14 cellular contexts compared by ENCODE assay signal in the genomic region with DNA sequence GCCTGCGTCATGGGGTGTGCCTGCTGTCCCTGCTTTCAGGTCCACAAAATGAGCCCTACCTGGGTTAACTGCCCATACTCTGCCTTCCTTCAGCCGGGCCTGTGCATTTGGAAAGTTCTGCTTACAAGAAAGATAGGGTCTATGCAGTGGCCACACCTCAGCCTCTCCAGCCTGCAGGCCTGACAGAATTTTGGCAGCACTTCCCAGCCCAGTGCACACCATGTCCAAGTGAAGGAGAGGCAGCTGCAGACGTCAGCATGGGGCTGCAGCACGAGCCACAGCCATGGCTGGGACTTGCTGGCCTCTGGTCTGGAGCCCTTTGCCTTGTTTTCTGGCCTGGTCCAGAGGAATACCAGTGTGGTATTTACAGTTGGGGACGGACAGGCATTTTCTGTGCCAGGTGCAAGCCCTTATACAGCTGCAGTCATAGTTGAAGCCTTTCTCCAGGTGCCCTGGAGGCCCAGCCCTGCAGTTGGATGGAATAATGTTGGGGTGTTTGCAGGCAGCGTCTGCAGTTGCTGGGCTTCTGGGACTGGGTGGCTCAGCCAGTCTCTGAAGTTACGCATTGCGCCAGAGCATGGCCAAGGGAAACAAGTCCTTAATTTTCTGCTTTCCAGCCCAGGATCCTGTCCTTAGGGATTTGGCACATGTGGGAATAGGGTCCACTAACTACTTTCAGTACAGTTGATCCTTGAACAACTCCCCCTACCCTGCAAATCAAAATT. TPM values are rescaled to one million over a fixed set of nuclear protein-coding genes. Genes with fewer than 3 reads are reported as not detected.
A peak's percentile ranks its signal among the peaks of the same experiment; 100 is the strongest.
DNase-seq lines count a peak whose midpoint lies in the region; ATAC-seq, FAIRE-seq and TF ChIP-seq lines count a peak whose summit lies in the region.
"Had no signal": no experiment of that assay in that cellular context is flagged by ENCODE, and none has a peak within 500 bp of the region (broad histone marks: within the 10 kb centered on the region; RNA-seq: fewer than 3 reads in every experiment).

No MANE protein-coding gene starts in this region.

- peak overlapping the region; percentile 41 for H3K4ac ChIP-seq in trophoblast cell (ENCODE audit: low read depth, low read length)

- H2BK120ac ChIP-seq in trophoblast cell (ENCODE audit: insufficient read depth, low read length, poor library complexity): no peak overlapping the region

- peak overlapping the region; percentile 58 for H3K23ac ChIP-seq in trophoblast cell (ENCODE audit: low read length)

- peaks cover 6% of the 10 kb centered on the region for H3F3A ChIP-seq in smooth muscle cell (ENCODE audit: low read depth)

- H3K27ac ChIP-seq in right lobe of liver: no peak overlapping the region
- H3K27ac ChIP-seq in HepG2 (ENCODE audit: extremely low read length, insufficient read depth, low read length): no peak overlapping the region
- peak overlapping the region; percentile 10 to 83 (median 68) for H3K27ac ChIP-seq in heart right ventricle
- no peak overlapping the region for H3K27ac ChIP-seq in trophoblast cell (ENCODE audit: low read depth, low read length)
- H3K27ac ChIP-seq in vagina: peak overlapping the region; percentile 3
- H3K27ac ChIP-seq in mammary epithelial cell (ENCODE audit: insufficient read depth, low read depth, low read length): no peak overlapping the region
- H3K27ac ChIP-seq in smooth muscle cell (ENCODE audit: low read depth): no peak overlapping the region

- CTCF ChIA-PET in HepG2 (lab: Yijun Ruan, JAX; ENCODE audit: low intra/inter-chr PET ratio, low total read pairs) (no interaction called here), mammary epithelial cell (lab: Charles Lee; ENCODE audit: low non-redundant PET) (no interaction called here)

- H3K79me2 ChIP-seq in HepG2 (ENCODE audit: insufficient read depth, low read length): peaks cover 88% of the 10 kb centered on the region
- peaks cover 2% of the 10 kb centered on the region for H3K79me2 ChIP-seq in trophoblast cell (ENCODE audit: control insufficient read depth, insufficient read depth, low read length, poor library complexity)
- peaks cover 13% of the 10 kb centered on the region for H3K79me2 ChIP-seq in mammary epithelial cell (ENCODE audit: insufficient read depth, low read length)
- H3K79me2 ChIP-seq in smooth muscle cell (ENCODE audit: low read depth): peaks cover 48% of the 10 kb centered on the region

- no peaks in the 10 kb centered on the region for H3K79me1 ChIP-seq in trophoblast cell (ENCODE audit: low read length)

- 50% methylated on average over 1 of the region's 8 CpGs for WGBS in right lobe of liver (ENCODE audit: insufficient coverage, low coverage, low lambda C conversion rate, missing lambda C conversion rate)
- WGBS in HepG2 (ENCODE audit: low lambda C conversion rate): 74% methylated on average over 8 of the region's 8 CpGs
- 39 to 44% methylated on average over 8 of the region's 8 CpGs for WGBS in heart right ventricle, 2 donors
- no CpG with 5 or more reads among the region's 8 CpGs for WGBS in trophoblast cell (ENCODE audit: extremely low coverage, insufficient coverage, insufficient read length)
- 74% methylated on average over 8 of the region's 8 CpGs for WGBS in mammary epithelial cell (ENCODE audit: low coverage, missing lambda C conversion rate)
- 80% methylated on average over 8 of the region's 8 CpGs for WGBS in smooth muscle cell (ENCODE audit: low lambda C conversion rate)

- H4K8ac ChIP-seq in trophoblast cell (ENCODE audit: low read depth, low read length): no peak overlapping the region

- H3K36me3 ChIP-seq in right lobe of liver: peaks cover 0 to 10% (median 2%) of the 10 kb centered on the region in 4 donors
- H3K36me3 ChIP-seq in HepG2 (replicated peaks in 1 of 2; ENCODE audit: control insufficient read depth in 1 of 2, insufficient read depth in 2 of 2, low read length in 2 of 2): peaks cover 13% of the 10 kb centered on the region in 2 experiments; a peak in 4 of 5 replicates
- H3K36me3 ChIP-seq in heart right ventricle: peaks cover 0 to 52% (median 0%) of the 10 kb centered on the region in 9 donors
- H3K36me3 ChIP-seq in trophoblast cell (ENCODE audit: control insufficient read depth in 1 of 2, insufficient read depth in 2 of 2, low read length in 2 of 2): peaks cover 8 to 16% of the 10 kb centered on the region in 2 experiments
- H3K36me3 ChIP-seq in vagina: no peaks in the 10 kb centered on the region
- peaks cover 2% of the 10 kb centered on the region for H3K36me3 ChIP-seq in mammary epithelial cell (ENCODE audit: insufficient read depth, low read length)
- no peaks in the 10 kb centered on the region for H3K36me3 ChIP-seq in smooth muscle cell (ENCODE audit: low read depth)

- H3K4me2 ChIP-seq in HepG2 (ENCODE audit: low read depth, low read length) (no peak overlapping the region), trophoblast cell (ENCODE audit: low read length) (no peak overlapping the region), mammary epithelial cell (ENCODE audit: insufficient read depth, low read depth, low read length) (no peak overlapping the region), smooth muscle cell (no peak overlapping the region)

- no peak overlapping the region for H2AK5ac ChIP-seq in trophoblast cell (ENCODE audit: low read length)

- in situ Hi-C loops in HepG2 (cut with HindIII; ENCODE audit: extremely low pct_ligation_motif_present, low pct_unique_long_range_greater_than_20kb) (no loop called here), mammary epithelial cell (cut with MboI; ENCODE audit: low sequenced_read_pairs in 2 of 2) (no loop called here)

- H3K14ac ChIP-seq in trophoblast cell (ENCODE audit: low read length): no peak overlapping the region

- H2BK12ac ChIP-seq in trophoblast cell (ENCODE audit: low read length): no peak overlapping the region

- H3K9ac ChIP-seq in HepG2 (ENCODE audit: insufficient read depth, low read depth, low read length) (no peak overlapping the region), trophoblast cell (ENCODE audit: low read length) (no peak overlapping the region), mammary epithelial cell (ENCODE audit: insufficient read depth, low read length) (no peak overlapping the region), smooth muscle cell (ENCODE audit: low read depth) (no peak overlapping the region)

- H4K91ac ChIP-seq in trophoblast cell (ENCODE audit: low read depth, low read length): no peak overlapping the region

- H3K4me3 ChIP-seq in right lobe of liver (no peak overlapping the region), HepG2 (replicated peaks in 1 of 3; ENCODE audit: insufficient read depth in 1 of 3, low read depth in 2 of 3, low read length in 3 of 3) (no peak overlapping the region), heart right ventricle (no peak overlapping the region), trophoblast cell (ENCODE audit: low read depth, low read length) (peak overlapping the region; percentile 39), vagina (no peak overlapping the region), mammary epithelial cell (replicated peaks in 1 of 3; ENCODE audit: insufficient read depth in 1 of 3, low read depth in 2 of 3, low read length in 3 of 3) (no peak overlapping the region), smooth muscle cell (no peak overlapping the region)

- H3K4me1 ChIP-seq in right lobe of liver (peaks cover 0 to 25% (median 10%) of the 10 kb centered on the region in 4 donors), HepG2 (ENCODE audit: insufficient read depth, low read length) (peaks cover 49% of the 10 kb centered on the region), heart right ventricle (peaks cover 13 to 86% (median 58%) of the 10 kb centered on the region in 9 donors), trophoblast cell (ENCODE audit: control insufficient read depth in 1 of 2, insufficient read depth in 2 of 2, low read length in 2 of 2) (peaks cover 9% of the 10 kb centered on the region in 2 experiments), vagina (peaks cover 52% of the 10 kb centered on the region), mammary epithelial cell (ENCODE audit: insufficient read depth, low read length) (no peaks in the 10 kb centered on the region), smooth muscle cell (ENCODE audit: low read depth) (peaks cover 15% of the 10 kb centered on the region)

- no peak overlapping the region for H4K12ac ChIP-seq in trophoblast cell (ENCODE audit: low read depth, low read length)

- no peak overlapping the region for H2AFZ ChIP-seq in HepG2 (ENCODE audit: low read length)
- H2AFZ ChIP-seq in trophoblast cell (ENCODE audit: insufficient read depth, low read length, poor library complexity): no peak overlapping the region
- H2AFZ ChIP-seq in mammary epithelial cell (ENCODE audit: low read depth, low read length): no peak overlapping the region
- H2AFZ ChIP-seq in smooth muscle cell (ENCODE audit: low read depth): no peak overlapping the region

- no peak overlapping the region for H2BK5ac ChIP-seq in trophoblast cell (ENCODE audit: low read depth, low read length, poor library complexity)

- BruUV-seq in HepG2 (replicated peaks; lab: Mats Ljungman, UMichigan) (no TSS peak), mammary epithelial cell (replicated peaks; lab: Mats Ljungman, UMichigan) (no TSS peak)

- H3K18ac ChIP-seq in trophoblast cell (ENCODE audit: low read length): no peak overlapping the region

- TF ChIP-seq EP300 in HepG2 (IDR thresholded peaks at IDR 0.05; ENCODE audit: low read depth in 2 of 2, low read length in 2 of 2): no peak
- TF ChIP-seq EP300 in HepG2 (CRISPR knock-in tag; IDR thresholded peaks at IDR 0.05; ENCODE audit: borderline replicate concordance): no peak

- intact Hi-C loops in right lobe of liver (cut with DNase I): no loop called here
- intact Hi-C loops in HepG2 (cut with micrococcal nuclease; ENCODE audit: unreplicated experiment): no loop called here
- intact Hi-C loops in heart right ventricle (cut with DNase I): loop anchor here in 1 of 10 donors (2.0 to 10.0 kb wide), 2 partner anchors 23 to 551 kb away; a partner anchor contains a TSS
- intact Hi-C loops in vagina (cut with DNase I): loop anchor here (2.0 to 10.0 kb wide), 2 partner anchors 77 to 381 kb away; no protein-coding TSS in a partner anchor
- intact Hi-C loops in mammary epithelial cell (cut with micrococcal nuclease): no loop called here

- POLR2A ChIA-PET in HepG2 (lab: Yijun Ruan, JAX): no interaction called here

- no peak for TF ChIP-seq POLR2A in right lobe of liver (IDR thresholded peaks at IDR 0.05)
- no peak for TF ChIP-seq POLR2A in HepG2 (IDR thresholded peaks at IDR 0.05; ENCODE audit: insufficient read depth in 1 of 2, low read depth in 2 of 2, low read length in 2 of 2)
- no peak for TF ChIP-seq POLR2A in vagina (IDR thresholded peaks at IDR 0.05)

- TF ChIP-seq RAD21 in HepG2 (CRISPR knock-in tag; IDR thresholded peaks at IDR 0.05): no peak

- DNase-seq in right lobe of liver (peak in 2 of 3 donors; percentile 65 to 88), HepG2 (ENCODE audit: low spot score) (no peak), heart right ventricle (peak; percentile 80 to 82), trophoblast cell (no peak), vagina (ENCODE audit: extremely low spot score in 2 of 2) (no peak), mammary epithelial cell (no peak), smooth muscle cell (lab: John Stamatoyannopoulos, UW; ENCODE audit: unreplicated experiment) (no peak)
- DNase-seq: activated CD4-positive, CD25-positive, alpha-beta regulatory T cell treated with anti-CD3 and anti-CD28 coated beads, Interleukin-2, amount 50 U/mL, for 72 hours; activated T-cell treated with anti-CD3 and anti-CD28 coated beads, Interleukin-2, amount 50 U/mL, for 72 hours; naive B cell; NCI-H226 had no signal

- FAIRE-seq in HepG2 (lab: Jason Lieb, UNC): no peak
- FAIRE-seq: bronchial epithelial cell, H54 had no signal

- TF ChIP-seq CTCF in right lobe of liver (IDR thresholded peaks at IDR 0.05) (no peak), HepG2 (CRISPR knock-in tag; IDR thresholded peaks at IDR 0.05) (no peak), heart right ventricle (IDR thresholded peaks at IDR 0.05) (no peak), vagina (IDR thresholded peaks at IDR 0.05) (no peak), mammary epithelial cell (conservative IDR thresholded peaks at IDR 0.05 in 1 of 2, IDR thresholded peaks at IDR 0.05 in 1 of 2; ENCODE audit: extremely low read depth in 1 of 2, insufficient read depth in 1 of 2, low read depth in 1 of 2, low read length in 2 of 2) (no peak), smooth muscle cell (IDR thresholded peaks at IDR 0.05; ENCODE audit: borderline replicate concordance, insufficient read depth, poor library complexity, severe bottlenecking) (no peak)

- no peaks in the 10 kb centered on the region for H3K9me3 ChIP-seq in right lobe of liver
- H3K9me3 ChIP-seq in HepG2 (ENCODE audit: low read length): no peaks in the 10 kb centered on the region
- no peaks in the 10 kb centered on the region for H3K9me3 ChIP-seq in heart right ventricle
- H3K9me3 ChIP-seq in trophoblast cell (ENCODE audit: insufficient read depth, low read depth, low read length): peaks cover 2% of the 10 kb centered on the region
- no peaks in the 10 kb centered on the region for H3K9me3 ChIP-seq in vagina
- H3K9me3 ChIP-seq in mammary epithelial cell (replicated peaks; ENCODE audit: insufficient read depth, low read length): no peaks in the 10 kb centered on the region
- no peaks in the 10 kb centered on the region for H3K9me3 ChIP-seq in smooth muscle cell (replicated peaks; ENCODE audit: low read depth)

- peak; percentile 47 to 78 (median 70) for ATAC-seq in right lobe of liver
- ATAC-seq in HepG2: no peak
- peak; percentile 95 to 98 (median 96) for ATAC-seq in heart right ventricle
- no peak for ATAC-seq in esophagus mucosa
- ATAC-seq: activated T-cell treated with anti-CD3 and anti-CD28 coated beads, Interleukin-2, amount 50 U/mL, for 72 hours had no signal

- no peaks in the 10 kb centered on the region for H3K27me3 ChIP-seq in right lobe of liver
- H3K27me3 ChIP-seq in HepG2 (ENCODE audit: control insufficient read depth in 1 of 2, insufficient read depth in 2 of 2, low read length in 2 of 2): no peaks in the 10 kb centered on the region
- H3K27me3 ChIP-seq in heart right ventricle: no peaks in the 10 kb centered on the region
- H3K27me3 ChIP-seq in trophoblast cell (ENCODE audit: insufficient read depth, low read length): no peaks in the 10 kb centered on the region
- H3K27me3 ChIP-seq in vagina: no peaks in the 10 kb centered on the region
- no peaks in the 10 kb centered on the region for H3K27me3 ChIP-seq in mammary epithelial cell (ENCODE audit: insufficient read depth, low read length)
- H3K27me3 ChIP-seq in smooth muscle cell (ENCODE audit: low read depth): no peaks in the 10 kb centered on the region

- dilution Hi-C loops in mammary epithelial cell (cut with HindIII; ENCODE audit: low sequenced_read_pairs): no loop called here

- H4K20me1 ChIP-seq in HepG2 (ENCODE audit: insufficient read depth, low read length) (peaks cover 27% of the 10 kb centered on the region), mammary epithelial cell (ENCODE audit: insufficient read depth, low read length) (no peaks in the 10 kb centered on the region), smooth muscle cell (ENCODE audit: low read depth) (no peaks in the 10 kb centered on the region)

RNA-seq across cellular contexts. Expression of a gene that starts 26.2 kb away (rescaled TPM):
- total RNA-seq in right lobe of liver (10 to 100 TPM in 3 of 6 experiments, 1 to 10 TPM in 3; 8.2 to 16.9 (median 9.9) TPM), HepG2 (2016; rRNA removed; fragmentation: Illumina TruSeq; extraction: Trizol) (19.3 and 23.4 TPM in 2 replicates), heart right ventricle (10 to 100 TPM; 19.4 to 32.3 (median 23.5) TPM), vagina (29.0 TPM), mammary epithelial cell (1 to 10 TPM; 5.0 to 6.0 TPM), esophagus mucosa (9.8 TPM), smooth muscle cell (9.3 and 9.8 TPM in 2 replicates)
- total RNA-seq in HepG2 (2016; cell fraction: cytosol; rRNA removed; fragmentation: Illumina TruSeq; extraction: Trizol; ENCODE audit: low read depth): 6.6 and 7.7 TPM in 2 replicates
- 18.1 and 21.4 TPM in 2 replicates for total RNA-seq in HepG2 (2016; cell fraction: insoluble cytoplasmic fraction; rRNA removed; fragmentation: Illumina TruSeq; extraction: Trizol)
- 10.8 and 10.9 TPM in 2 replicates for total RNA-seq in HepG2 (2016; cell fraction: membrane; rRNA removed; fragmentation: Illumina TruSeq; extraction: Trizol)
- total RNA-seq in HepG2 (2016; cell fraction: nucleus; rRNA removed; fragmentation: Illumina TruSeq; extraction: Trizol): 20.7 and 21.9 TPM in 2 replicates
- polyA plus RNA-seq in HepG2 (2011; rRNA removed) (4.9 and 5.4 TPM in 2 replicates), heart right ventricle (10 to 100 TPM; 12.1 to 25.5 TPM), mammary epithelial cell (3.3 TPM), smooth muscle cell (6.8 and 7.4 TPM in 2 replicates)
- 4.4 and 4.5 TPM in 2 replicates for polyA plus RNA-seq in HepG2 (2011; cell fraction: cytosol; rRNA removed)
- polyA plus RNA-seq in HepG2 (2011; cell fraction: nucleus; rRNA removed): 9.5 and 9.6 TPM in 2 replicates
- polyA plus RNA-seq in HepG2 (2012): 10.1 and 12.2 TPM in 2 replicates
- polyA plus RNA-seq in HepG2 (2016; cell fraction: cytosol; fragmentation: Illumina TruSeq; extraction: Trizol; ENCODE audit: low read depth): 1.0 and 1.1 TPM in 2 replicates
- polyA plus RNA-seq in HepG2 (2016; cell fraction: insoluble cytoplasmic fraction; fragmentation: Illumina TruSeq; extraction: Trizol; ENCODE audit: low read depth): 17.4 and 18.4 TPM in 2 replicates
- polyA plus RNA-seq in HepG2 (2016; cell fraction: membrane; fragmentation: Illumina TruSeq; extraction: Trizol; ENCODE audit: low read depth): 4.8 and 4.9 TPM in 2 replicates
- polyA plus RNA-seq in HepG2 (2016; cell fraction: nucleus; fragmentation: Illumina TruSeq; extraction: Trizol; ENCODE audit: insufficient read depth, low read depth): 25.1 and 26.7 TPM in 2 replicates
- polyA minus RNA-seq in HepG2 (2011; rRNA and poly(A)+ RNA removed; ENCODE audit: low replicate concordance): 18.0 and 27.0 TPM in 2 replicates
- polyA minus RNA-seq in HepG2 (2011; cell fraction: cytosol; rRNA and poly(A)+ RNA removed): 7.4 and 7.7 TPM in 2 replicates
- polyA minus RNA-seq in HepG2 (2011; cell fraction: nucleus; rRNA and poly(A)+ RNA removed): 18.4 and 20.6 TPM in 2 replicates
- polyA plus RNA-seq in trophoblast cell (2013): 17.0 TPM in 2 replicates
- polyA minus RNA-seq in mammary epithelial cell: 22.1 TPM

Comparison
In these comparisons a context has a peak if more than half of its experiments do, and no peak if none do; other contexts are left out.
1. ATAC-seq: peak in right lobe of liver (4 of 4) and heart right ventricle (8 of 8); none in HepG2 (single experiment) and esophagus mucosa (single experiment).
2. DNase-seq: peak in right lobe of liver (2 of 3) and heart right ventricle (2 of 2); none in HepG2 (single experiment), trophoblast cell (0 of 2), vagina (0 of 2), mammary epithelial cell (single experiment) and smooth muscle cell (single experiment).
3. H3K27ac ChIP-seq: peak in heart right ventricle (10 of 10) and vagina (single experiment); none in right lobe of liver (0 of 3), HepG2 (single experiment), trophoblast cell (single experiment), mammary epithelial cell (single experiment) and smooth muscle cell (single experiment).